21 cellular contexts compared by ENCODE assay signal in the genomic region with DNA sequence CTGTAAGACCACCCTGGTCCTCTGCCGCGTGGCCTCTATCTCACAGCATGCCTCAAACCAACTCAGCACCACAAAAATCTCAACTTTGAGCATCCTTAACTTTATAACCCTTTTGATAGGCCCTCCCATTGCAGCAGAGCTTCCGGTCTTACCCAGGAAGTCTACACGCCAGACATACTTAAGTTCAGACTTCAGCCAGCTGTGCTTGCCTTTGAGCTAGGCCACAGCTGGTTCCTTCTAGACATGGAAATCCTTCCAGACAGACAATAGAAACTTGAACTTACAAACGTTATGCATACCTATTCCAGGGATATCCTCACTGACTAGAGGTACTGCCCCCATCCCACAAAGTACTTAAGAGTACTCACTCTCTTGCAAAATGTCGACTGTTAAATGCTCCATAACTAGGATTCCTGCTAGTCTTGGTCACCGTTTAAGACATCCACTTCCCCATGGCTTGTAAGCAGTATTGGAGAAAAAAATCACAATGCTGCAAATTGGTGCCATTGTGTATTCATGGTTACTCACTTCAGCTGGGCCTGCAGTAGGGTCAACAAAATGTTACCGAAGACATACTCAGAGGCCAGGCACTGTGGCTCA.
"Had no signal": no experiment of that assay in that cellular context is flagged by ENCODE, and none has a peak within 500 bp of the region (broad histone marks: within the 10 kb centered on the region; RNA-seq: fewer than 3 reads in every experiment).

No MANE protein-coding gene starts in this region.

- FAIRE-seq: kidney had no signal

- H3K4me1 Mint-ChIP-seq: activated CD4-positive, alpha-beta T cell treated with anti-CD3 and anti-CD28 coated beads, Interleukin-2, amount 10 ng/mL, durations not matched to agents 24 days and 14 days; activated naive CD8-positive, alpha-beta T cell treated with anti-CD3 and anti-CD28 coated beads for 36 hours; activated T-helper 17 cell treated with anti-CD3 and anti-CD28 coated beads, Interleukin-2, amount 50 U/mL, for 72 hours; mesothelial cell of epicardium had no signal

- DNase-seq: activated CD4-positive, alpha-beta T cell treated with anti-CD3 and anti-CD28 coated beads, Interleukin-2, amount 10 ng/mL, durations not matched to agents 24 days and 14 days; activated CD8-positive, alpha-beta T cell treated with anti-CD3 and anti-CD28 coated beads for 36 hours; activated naive CD4-positive, alpha-beta T cell; activated naive CD8-positive, alpha-beta T cell treated with anti-CD3 and anti-CD28 coated beads for 36 hours; activated T-cell treated with anti-CD3 and anti-CD28 coated beads, Interleukin-2, amount 50 U/mL, for 1 hour; amygdala; dorsolateral prefrontal cortex; foreskin keratinocyte; glutamatergic neuron; hypothalamus; kidney; nucleus accumbens; stimulated activated naive CD8-positive, alpha-beta T cell treated with anti-CD3 and anti-CD28 coated beads, Interleukin-15, Interleukin-2, amounts not matched to agents 100 U/mL and 50 U/mL, for 24 hours; T-helper 9 cell; transverse colon had no signal

- H3K4me3 ChIP-seq: dorsolateral prefrontal cortex, lung, right atrium auricular region, skin epidermis, transverse colon had no signal

- H3K27me3 Mint-ChIP-seq: activated CD4-positive, alpha-beta T cell treated with anti-CD3 and anti-CD28 coated beads, Interleukin-2, amount 10 ng/mL, durations not matched to agents 24 days and 14 days; activated CD8-positive, alpha-beta T cell treated with anti-CD3 and anti-CD28 coated beads for 36 hours; activated naive CD8-positive, alpha-beta T cell treated with anti-CD3 and anti-CD28 coated beads for 36 hours; activated T-helper 17 cell treated with anti-CD3 and anti-CD28 coated beads, Interleukin-2, amount 50 U/mL, for 72 hours; natural killer cell treated with Interleukin-12 subunit alpha and Interleukin-12 subunit beta and Interleukin-15 and Interleukin-18, amount 100 ng/mL, for 72 hours had no signal

- H3K36me3 ChIP-seq: right atrium auricular region, transverse colon had no signal

- H3K9me3 ChIP-seq: right atrium auricular region, transverse colon had no signal

- H3K27me3 ChIP-seq: dorsolateral prefrontal cortex, foreskin keratinocyte, right atrium auricular region, transverse colon had no signal

- H3K27ac ChIP-seq: dorsolateral prefrontal cortex, foreskin keratinocyte, right atrium auricular region, skin epidermis, transverse colon had no signal

- H3K4me3 Mint-ChIP-seq: activated CD4-positive, alpha-beta T cell treated with anti-CD3 and anti-CD28 coated beads, Interleukin-2, amount 10 ng/mL, durations not matched to agents 24 days and 14 days; activated CD8-positive, alpha-beta T cell treated with anti-CD3 and anti-CD28 coated beads for 36 hours; activated naive CD8-positive, alpha-beta T cell treated with anti-CD3 and anti-CD28 coated beads for 36 hours; activated T-helper 17 cell treated with anti-CD3 and anti-CD28 coated beads, Interleukin-2, amount 50 U/mL, for 72 hours; mesothelial cell of epicardium; natural killer cell treated with Interleukin-12 subunit alpha and Interleukin-12 subunit beta and Interleukin-15 and Interleukin-18, amount 100 ng/mL, for 72 hours had no signal

- H3K9me3 Mint-ChIP-seq: activated CD4-positive, alpha-beta T cell treated with anti-CD3 and anti-CD28 coated beads, Interleukin-2, amount 10 ng/mL, durations not matched to agents 24 days and 14 days; activated naive CD8-positive, alpha-beta T cell treated with anti-CD3 and anti-CD28 coated beads for 36 hours; mesothelial cell of epicardium; natural killer cell treated with Interleukin-12 subunit alpha and Interleukin-12 subunit beta and Interleukin-15 and Interleukin-18, amount 100 ng/mL, for 72 hours had no signal

- H3K4me1 ChIP-seq: foreskin keratinocyte, right atrium auricular region, transverse colon had no signal

- H3K27ac Mint-ChIP-seq: activated CD4-positive, alpha-beta T cell treated with anti-CD3 and anti-CD28 coated beads, Interleukin-2, amount 10 ng/mL, durations not matched to agents 24 days and 14 days; activated CD8-positive, alpha-beta T cell treated with anti-CD3 and anti-CD28 coated beads for 36 hours; activated T-helper 17 cell treated with anti-CD3 and anti-CD28 coated beads, Interleukin-2, amount 50 U/mL, for 72 hours; mesothelial cell of epicardium; natural killer cell treated with Interleukin-12 subunit alpha and Interleukin-12 subunit beta and Interleukin-15 and Interleukin-18, amount 100 ng/mL, for 72 hours had no signal
